ENCODE assay signal across 1 cellular context in genomic region chr15:86040360-86041095, GRCh38.
TF ChIP-seq lines count a peak whose summit lies in the region.

No MANE protein-coding gene starts in this region.

TF ChIP-seq in GM23338, 12 proteins besides CTCF, POLR2A, EP300 and RAD21 (continued from another document):
- TF ChIP-seq REST (IDR thresholded peaks at IDR 0.05; ENCODE audit: unreplicated experiment) (no peak), ZNF114 (CRISPR knock-in tag; IDR thresholded peaks at IDR 0.05) (no peak), JUNB (IDR thresholded peaks at IDR 0.05; ENCODE audit: unreplicated experiment) (no peak), EZH2 (IDR thresholded peaks at IDR 0.05; ENCODE audit: low read depth, unreplicated experiment) (no peak), ZNF462 (CRISPR knock-in tag; IDR thresholded peaks at IDR 0.05) (no peak)
